14 cellular contexts compared by ENCODE assay signal in the genomic region with DNA sequence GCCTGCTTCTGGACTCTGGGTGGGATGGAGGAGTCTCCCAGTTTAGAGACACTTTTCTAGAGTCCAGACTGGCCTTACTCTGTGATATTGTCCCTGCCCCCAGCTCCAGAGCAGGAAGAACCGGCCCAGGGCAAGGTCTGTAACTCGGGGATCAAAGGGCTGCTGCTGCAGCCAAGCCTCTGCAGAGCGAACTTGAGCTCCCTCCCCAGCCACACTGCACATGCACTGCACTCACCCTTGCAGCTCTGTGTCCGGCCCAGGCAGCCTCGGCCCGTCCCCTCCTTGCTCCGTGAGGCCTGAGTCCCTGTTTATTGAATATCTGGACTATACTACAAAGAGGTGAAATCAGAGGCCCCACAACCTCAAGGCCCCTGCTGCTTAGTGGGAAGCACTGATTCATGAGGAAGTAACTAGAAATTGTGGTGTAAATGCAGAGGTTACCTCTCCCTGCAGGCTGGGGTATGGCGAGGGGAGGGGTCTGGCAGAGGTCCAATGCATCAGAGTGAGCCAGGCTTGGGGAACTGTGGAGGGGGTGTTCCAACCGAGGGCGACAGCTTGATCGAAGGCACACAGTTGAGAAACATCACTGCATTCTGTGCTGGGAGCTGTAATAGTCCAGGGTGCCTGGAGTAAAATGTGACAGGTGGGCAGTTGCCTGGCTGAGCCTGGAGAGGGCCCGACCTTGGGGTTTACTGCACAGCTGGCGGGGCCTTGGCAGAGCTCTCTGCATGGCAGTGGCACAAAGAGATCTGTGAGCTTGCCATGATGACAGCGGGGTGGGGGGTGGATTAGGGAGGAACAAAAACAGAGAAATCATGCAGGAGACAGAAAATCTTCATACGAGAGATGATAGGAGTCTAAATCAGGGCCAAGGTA. TPM values are rescaled to one million over a fixed set of nuclear protein-coding genes. Genes with fewer than 3 reads are reported as not detected.
A peak's percentile ranks its signal among the peaks of the same experiment; 100 is the strongest.
DNase-seq lines count a peak whose midpoint lies in the region; ATAC-seq and TF ChIP-seq lines count a peak whose summit lies in the region.
"Had no signal": no experiment of that assay in that cellular context is flagged by ENCODE, and none has a peak within 500 bp of the region (broad histone marks: within the 10 kb centered on the region; RNA-seq: fewer than 3 reads in every experiment).

No MANE protein-coding gene starts in this region.

- POLR2A ChIA-PET in activated CD8-positive, alpha-beta T cell treated with anti-CD3 and anti-CD28 coated beads, Interleukin-2, amount 10 ng/mL, durations not matched to agents 7 days and 5 days (lab: Charles Lee): no interaction called here

- 49 to 54% methylated on average over 14 to 15 of the region's 15 CpGs for WGBS in testis, 2 donors

- CTCF ChIA-PET in activated CD8-positive, alpha-beta T cell treated with anti-CD3 and anti-CD28 coated beads, Interleukin-2, amount 10 ng/mL, durations not matched to agents 7 days and 5 days (lab: Charles Lee): interaction anchor here (0.6 to 2.2 kb wide), 5 partner anchors 23 to 209 kb away, joined by 3 to 10 read pairs (median 4); no protein-coding TSS in a partner anchor

- peaks cover 15% of the 10 kb centered on the region for H3K27me3 Mint-ChIP-seq in brain
- peaks cover 56% of the 10 kb centered on the region for H3K27me3 Mint-ChIP-seq in progenitor cell of endocrine pancreas
- peaks cover 76% of the 10 kb centered on the region for H3K27me3 Mint-ChIP-seq in activated CD8-positive, alpha-beta T cell treated with anti-CD3 and anti-CD28 coated beads, Interleukin-2, amount 10 ng/mL, durations not matched to agents 7 days and 5 days (ENCODE audit: low read depth)

- ATAC-seq in activated CD8-positive, alpha-beta T cell treated with anti-CD3 and anti-CD28 coated beads, Interleukin-2, amount 10 ng/mL, durations not matched to agents 7 days and 5 days: no peak
- ATAC-seq in GM18873 (IDR thresholded peaks at IDR 0.05; ENCODE audit: low FRiP score, unreplicated experiment): no peak

- TF ChIP-seq CTCF in brain (conservative IDR thresholded peaks at IDR 0.05): no peak
- no peak for TF ChIP-seq CTCF in progenitor cell of endocrine pancreas (IDR thresholded peaks at IDR 0.05; ENCODE audit: unreplicated experiment)
- TF ChIP-seq CTCF in testis (IDR thresholded peaks at IDR 0.05): no peak

- peaks cover 0 to 3% (median 0%) of the 10 kb centered on the region in 5 experiments for H3K9me3 Mint-ChIP-seq in brain
- no peaks in the 10 kb centered on the region for H3K9me3 Mint-ChIP-seq in progenitor cell of endocrine pancreas (ENCODE audit: low read depth)
- H3K9me3 Mint-ChIP-seq in activated CD8-positive, alpha-beta T cell treated with anti-CD3 and anti-CD28 coated beads, Interleukin-2, amount 10 ng/mL, durations not matched to agents 7 days and 5 days (ENCODE audit: insufficient read depth): no peaks in the 10 kb centered on the region
- H3K9me3 Mint-ChIP-seq: activated CD4-positive, alpha-beta T cell treated with anti-CD3 and anti-CD28 coated beads, Interleukin-2, amount 10 ng/mL, durations not matched to agents 24 days and 14 days had no signal

- H3K27ac Mint-ChIP-seq in brain (peak overlapping the region; percentile 66 to 88 (median 75)), progenitor cell of endocrine pancreas (no peak overlapping the region)
- H3K27ac Mint-ChIP-seq in activated CD8-positive, alpha-beta T cell treated with anti-CD3 and anti-CD28 coated beads, Interleukin-2, amount 10 ng/mL, durations not matched to agents 7 days and 5 days: no peak overlapping the region
- H3K27ac Mint-ChIP-seq: activated CD4-positive, alpha-beta T cell treated with anti-CD3 and anti-CD28 coated beads, Interleukin-2, amount 10 ng/mL, durations not matched to agents 24 days and 14 days had no signal

- H3K27me3 ChIP-seq in muscle layer of duodenum (ENCODE audit: low read depth, low read length) (no peaks in the 10 kb centered on the region), testis (no peaks in the 10 kb centered on the region)

- H3K36me3 Mint-ChIP-seq in brain (no peaks in the 10 kb centered on the region), progenitor cell of endocrine pancreas (ENCODE audit: insufficient read depth) (no peaks in the 10 kb centered on the region)
- H3K36me3 Mint-ChIP-seq in activated CD8-positive, alpha-beta T cell treated with anti-CD3 and anti-CD28 coated beads, Interleukin-2, amount 10 ng/mL, durations not matched to agents 7 days and 5 days (ENCODE audit: low read depth): no peaks in the 10 kb centered on the region

- H3K27ac ChIP-seq in muscle layer of duodenum (ENCODE audit: low read length): peak overlapping the region; percentile 55
- H3K27ac ChIP-seq in testis: no peak overlapping the region
- H3K27ac ChIP-seq: BLaER1 treated with 17β-estradiol and CSF1 and Interleukin-3, amounts not matched to agents 10 nM and 100 nM; SJSA1; skin epidermis had no signal

- H3K4me3 Mint-ChIP-seq in brain (peak overlapping the region in 2 of 5 experiments; percentile 0 to 5), progenitor cell of endocrine pancreas (ENCODE audit: low read depth) (no peak overlapping the region)
- no peak overlapping the region for H3K4me3 Mint-ChIP-seq in activated CD8-positive, alpha-beta T cell treated with anti-CD3 and anti-CD28 coated beads, Interleukin-2, amount 10 ng/mL, durations not matched to agents 7 days and 5 days
- H3K4me3 Mint-ChIP-seq: activated CD4-positive, alpha-beta T cell treated with anti-CD3 and anti-CD28 coated beads, Interleukin-2, amount 10 ng/mL, durations not matched to agents 24 days and 14 days had no signal

- TF ChIP-seq POLR2A in testis (IDR thresholded peaks at IDR 0.05): no peak

- intact Hi-C loops in testis (cut with DNase I; ENCODE audit: low total_unique reads): loop anchor here (5.0 kb wide), 1 partner anchor 86 kb away; no protein-coding TSS in a partner anchor

- H3K4me3 ChIP-seq in muscle layer of duodenum (ENCODE audit: low read depth in 1 of 2, low read length in 2 of 2) (no peak overlapping the region), testis (no peak overlapping the region)
- H3K4me3 ChIP-seq: BLaER1 treated with 17β-estradiol and CSF1 and Interleukin-3, amounts not matched to agents 10 nM and 100 nM; SJSA1; skin epidermis had no signal

- H3K9me3 ChIP-seq in muscle layer of duodenum (ENCODE audit: control insufficient read depth in 1 of 2, low read length in 2 of 2) (no peaks in the 10 kb centered on the region), testis (no peaks in the 10 kb centered on the region)
- H3K9me3 ChIP-seq: BLaER1 treated with 17β-estradiol and CSF1 and Interleukin-3, amounts not matched to agents 10 nM and 100 nM; SJSA1 had no signal

- peaks cover 2 to 31% of the 10 kb centered on the region in 2 donors for H3K4me1 ChIP-seq in muscle layer of duodenum (ENCODE audit: control insufficient read depth in 1 of 2, insufficient read depth in 2 of 2, low read length in 2 of 2)
- H3K4me1 ChIP-seq in testis: peaks cover 22% of the 10 kb centered on the region
- H3K4me1 ChIP-seq: SJSA1 had no signal

- peak; percentile 88 for DNase-seq in COR-L47 (lab: John Stamatoyannopoulos, UW)
- DNase-seq in NCI-H2081 treated with DMSO at 0.1 percent for 48 hours (lab: John Stamatoyannopoulos, UW): peak; percentile 65
- DNase-seq in progenitor cell of endocrine pancreas (ENCODE audit: low spot score, unreplicated experiment): no peak
- no peak for DNase-seq in activated CD8-positive, alpha-beta T cell treated with anti-CD3 and anti-CD28 coated beads, Interleukin-2, amount 10 ng/mL, durations not matched to agents 7 days and 5 days
- no peak for DNase-seq in testis
- DNase-seq: activated CD4-positive, alpha-beta T cell treated with anti-CD3 and anti-CD28 coated beads, Interleukin-2, amount 10 ng/mL, durations not matched to agents 24 days and 14 days; activated naive CD4-positive, alpha-beta T cell had no signal

- H3K4me1 Mint-ChIP-seq in brain (peaks cover 41% of the 10 kb centered on the region), progenitor cell of endocrine pancreas (ENCODE audit: low read depth) (no peaks in the 10 kb centered on the region)
- peaks cover 8% of the 10 kb centered on the region for H3K4me1 Mint-ChIP-seq in activated CD8-positive, alpha-beta T cell treated with anti-CD3 and anti-CD28 coated beads, Interleukin-2, amount 10 ng/mL, durations not matched to agents 7 days and 5 days (ENCODE audit: low read depth)

- H3K36me3 ChIP-seq in muscle layer of duodenum (ENCODE audit: control insufficient read depth in 1 of 2, insufficient read depth in 2 of 2, low read length in 2 of 2) (no peaks in the 10 kb centered on the region), testis (ENCODE audit: low read depth, missing control alignments) (no peaks in the 10 kb centered on the region)
- H3K36me3 ChIP-seq: BLaER1 treated with 17β-estradiol and CSF1 and Interleukin-3, amounts not matched to agents 10 nM and 100 nM; SJSA1 had no signal

RNA-seq across cellular contexts. Expression of a gene that starts 49.1 kb away (rescaled TPM):
- polyA plus RNA-seq in brain (ENCODE audit: insufficient read depth, low read depth, low replicate concordance): not detected
- 1.9 and 2.9 TPM in 2 replicates for total RNA-seq in progenitor cell of endocrine pancreas
- not detected for total RNA-seq in activated CD8-positive, alpha-beta T cell treated with anti-CD3 and anti-CD28 coated beads, Interleukin-2, amount 10 ng/mL, durations not matched to agents 7 days and 5 days
- 1 to 10 TPM; 2.8 to 4.5 TPM for total RNA-seq in testis
- polyA plus RNA-seq in testis (ENCODE audit: insufficient read depth, low read depth, low replicate concordance): 6.2 TPM
- total RNA-seq: activated CD4-positive, alpha-beta T cell treated with anti-CD3 and anti-CD28 coated beads, Interleukin-2, amount 10 ng/mL, durations not matched to agents 24 days and 14 days; fibroblast of villous mesenchyme; SJSA1 had no signal

Comparison
In these comparisons a context has a peak if more than half of its experiments do, and no peak if none do; other contexts are left out.
1. DNase-seq: peak in COR-L47 (single experiment) and NCI-H2081 treated with DMSO at 0.1 percent for 48 hours (single experiment); none in progenitor cell of endocrine pancreas (single experiment), activated CD8-positive, alpha-beta T cell treated with anti-CD3 and anti-CD28 coated beads, Interleukin-2, amount 10 ng/mL, durations not matched to agents 7 days and 5 days (single experiment) and testis (single experiment).
2. H3K27ac Mint-ChIP-seq: peak in brain (5 of 5); none in progenitor cell of endocrine pancreas (single experiment) and activated CD8-positive, alpha-beta T cell treated with anti-CD3 and anti-CD28 coated beads, Interleukin-2, amount 10 ng/mL, durations not matched to agents 7 days and 5 days (single experiment).